In genomic region chr11:66607126-66607834, GRCh38 we compare ENCODE assay signal across 9 cellular contexts. TPM values are rescaled to one million over a fixed set of nuclear protein-coding genes. Genes with fewer than 3 reads are reported as not detected.
A peak's percentile ranks its signal among the peaks of the same experiment; 100 is the strongest.
DNase-seq lines count a peak whose midpoint lies in the region; ATAC-seq lines count a peak whose summit lies in the region.
"Had no signal": no experiment of that assay in that cellular context is flagged by ENCODE, and none has a peak within 500 bp of the region (broad histone marks: within the 10 kb centered on the region; RNA-seq: fewer than 3 reads in every experiment).

No MANE protein-coding gene starts in this region.

- no peak for DNase-seq in activated naive CD8-positive, alpha-beta T cell treated with anti-CD3 and anti-CD28 coated beads for 36 hours
- DNase-seq in mucosa of gallbladder (ENCODE audit: low spot score) = peak; percentile 89
- no peak for DNase-seq in SHP77 (lab: John Stamatoyannopoulos, UW)
- DNase-seq in stimulated activated CD4-positive, alpha-beta T cell treated with anti-CD3 and anti-CD28 coated beads, Interleukin-15, amount 100 ng/mL, for 24 hours = no peak
- DNase-seq: COR-L47 had no signal

- no peaks in the 10 kb centered on the region for H3K27me3 Mint-ChIP-seq in activated naive CD8-positive, alpha-beta T cell
- H3K27me3 Mint-ChIP-seq in activated naive CD8-positive, alpha-beta T cell treated with anti-CD3 and anti-CD28 coated beads for 36 hours = no peaks in the 10 kb centered on the region
- no peaks in the 10 kb centered on the region for H3K27me3 Mint-ChIP-seq in dendritic cell treated with granulocyte-macrophage colony-stimulating factor and Interleukin-4, amounts not matched to agents 40 ng/mL and 50 ng/mL, for 4 days

- no peaks in the 10 kb centered on the region for H3K36me3 Mint-ChIP-seq in activated naive CD8-positive, alpha-beta T cell
- H3K36me3 Mint-ChIP-seq in activated naive CD8-positive, alpha-beta T cell treated with anti-CD3 and anti-CD28 coated beads for 36 hours = peaks cover 4% of the 10 kb centered on the region
- H3K36me3 Mint-ChIP-seq in dendritic cell treated with granulocyte-macrophage colony-stimulating factor and Interleukin-4, amounts not matched to agents 40 ng/mL and 50 ng/mL, for 4 days (ENCODE audit: low read depth) = peaks cover 55% of the 10 kb centered on the region

- H3K4me1 Mint-ChIP-seq in activated naive CD8-positive, alpha-beta T cell (ENCODE audit: low read depth) = peaks cover 11% of the 10 kb centered on the region
- H3K4me1 Mint-ChIP-seq in activated naive CD8-positive, alpha-beta T cell treated with anti-CD3 and anti-CD28 coated beads for 36 hours = peaks cover 8% of the 10 kb centered on the region
- peaks cover 26% of the 10 kb centered on the region for H3K4me1 Mint-ChIP-seq in dendritic cell treated with granulocyte-macrophage colony-stimulating factor and Interleukin-4, amounts not matched to agents 40 ng/mL and 50 ng/mL, for 4 days (ENCODE audit: low read depth)

- no peaks in the 10 kb centered on the region for H3K9me3 Mint-ChIP-seq in activated naive CD8-positive, alpha-beta T cell (ENCODE audit: low read depth)
- H3K9me3 Mint-ChIP-seq in activated naive CD8-positive, alpha-beta T cell treated with anti-CD3 and anti-CD28 coated beads for 36 hours = no peaks in the 10 kb centered on the region
- no peaks in the 10 kb centered on the region for H3K9me3 Mint-ChIP-seq in dendritic cell treated with granulocyte-macrophage colony-stimulating factor and Interleukin-4, amounts not matched to agents 40 ng/mL and 50 ng/mL, for 4 days

- H3K27ac Mint-ChIP-seq in activated naive CD8-positive, alpha-beta T cell = peak overlapping the region; percentile 41
- no peak overlapping the region for H3K27ac Mint-ChIP-seq in activated naive CD8-positive, alpha-beta T cell treated with anti-CD3 and anti-CD28 coated beads for 36 hours
- peak overlapping the region; percentile 79 for H3K27ac Mint-ChIP-seq in dendritic cell treated with granulocyte-macrophage colony-stimulating factor and Interleukin-4, amounts not matched to agents 40 ng/mL and 50 ng/mL, for 4 days

- H3K4me3 Mint-ChIP-seq in activated naive CD8-positive, alpha-beta T cell = no peak overlapping the region
- no peak overlapping the region for H3K4me3 Mint-ChIP-seq in activated naive CD8-positive, alpha-beta T cell treated with anti-CD3 and anti-CD28 coated beads for 36 hours
- H3K4me3 Mint-ChIP-seq in dendritic cell treated with granulocyte-macrophage colony-stimulating factor and Interleukin-4, amounts not matched to agents 40 ng/mL and 50 ng/mL, for 4 days = no peak overlapping the region

- no peak for ATAC-seq in GM21737 (IDR thresholded peaks at IDR 0.05; ENCODE audit: unreplicated experiment)
- ATAC-seq in GM18867 (IDR thresholded peaks at IDR 0.05; ENCODE audit: unreplicated experiment) = no peak

- intact Hi-C loops in dendritic cell treated with granulocyte-macrophage colony-stimulating factor and Interleukin-4, amounts not matched to agents 40 ng/mL and 50 ng/mL, for 4 days (cut with micrococcal nuclease) = no loop called here

RNA-seq across cellular contexts. Expression of gene RBM14, which starts 9.2 kb away (rescaled TPM):
- 100 to 1,000 TPM; 157 to 162 TPM for total RNA-seq in activated naive CD8-positive, alpha-beta T cell treated with anti-CD3 and anti-CD28 coated beads for 36 hours
- 84.5 TPM for total RNA-seq in mucosa of gallbladder

RNA-seq across cellular contexts. Expression of gene CCS, which starts 14.3 kb away (rescaled TPM):
- 10 to 100 TPM; 19.7 to 20.9 TPM for total RNA-seq in activated naive CD8-positive, alpha-beta T cell treated with anti-CD3 and anti-CD28 coated beads for 36 hours
- 64.9 TPM for total RNA-seq in mucosa of gallbladder

RNA-seq across cellular contexts. Expression of gene CCDC87, which starts 14.4 kb away (rescaled TPM):
- total RNA-seq in activated naive CD8-positive, alpha-beta T cell treated with anti-CD3 and anti-CD28 coated beads for 36 hours = under 1 TPM; 0.16 to 0.23 TPM
- total RNA-seq in mucosa of gallbladder = 1.0 TPM

RNA-seq across cellular contexts. Expression of gene RBM4, which starts 31.2 kb away (rescaled TPM):
- 100 to 1,000 TPM; 134 to 140 TPM for total RNA-seq in activated naive CD8-positive, alpha-beta T cell treated with anti-CD3 and anti-CD28 coated beads for 36 hours
- total RNA-seq in mucosa of gallbladder = 119 TPM

RNA-seq across cellular contexts. Expression of gene CTSF, which starts 38.9 kb away (rescaled TPM):
- total RNA-seq in activated naive CD8-positive, alpha-beta T cell treated with anti-CD3 and anti-CD28 coated beads for 36 hours = 1 to 10 TPM; 1.2 to 1.4 TPM
- total RNA-seq in mucosa of gallbladder = 87.4 TPM
